1 cellular context compared by ENCODE assay signal in genomic region chr1:61921435-61921834, GRCh38.
TF ChIP-seq lines count a peak whose summit lies in the region.

No MANE protein-coding gene starts in this region.

TF ChIP-seq in GM23338, 12 proteins besides CTCF, POLR2A, EP300 and RAD21 (continued from another document):
- TF ChIP-seq ZNF462 (CRISPR knock-in tag; IDR thresholded peaks at IDR 0.05) (no peak), ETS1 (IDR thresholded peaks at IDR 0.05) (no peak), JUNB (IDR thresholded peaks at IDR 0.05; ENCODE audit: unreplicated experiment) (no peak), POLR2AphosphoS5 (IDR thresholded peaks at IDR 0.05; ENCODE audit: low read depth) (no peak), ZNF331 (CRISPR knock-in tag; IDR thresholded peaks at IDR 0.05; ENCODE audit: low read depth) (no peak), STAT1 (IDR thresholded peaks at IDR 0.05; ENCODE audit: unreplicated experiment) (no peak), CREB1 (CRISPR knock-in tag; IDR thresholded peaks at IDR 0.05; ENCODE audit: low read depth) (no peak), ZNF114 (CRISPR knock-in tag; IDR thresholded peaks at IDR 0.05) (no peak), NANOG (IDR thresholded peaks at IDR 0.05; ENCODE audit: borderline replicate concordance) (no peak), EZH2 (IDR thresholded peaks at IDR 0.05; ENCODE audit: low read depth, unreplicated experiment) (no peak), EZH2phosphoT487 (IDR thresholded peaks at IDR 0.05; ENCODE audit: unreplicated experiment) (no peak)
